Comparison of ENCODE assay signal across 9 cellular contexts in the genomic region with DNA sequence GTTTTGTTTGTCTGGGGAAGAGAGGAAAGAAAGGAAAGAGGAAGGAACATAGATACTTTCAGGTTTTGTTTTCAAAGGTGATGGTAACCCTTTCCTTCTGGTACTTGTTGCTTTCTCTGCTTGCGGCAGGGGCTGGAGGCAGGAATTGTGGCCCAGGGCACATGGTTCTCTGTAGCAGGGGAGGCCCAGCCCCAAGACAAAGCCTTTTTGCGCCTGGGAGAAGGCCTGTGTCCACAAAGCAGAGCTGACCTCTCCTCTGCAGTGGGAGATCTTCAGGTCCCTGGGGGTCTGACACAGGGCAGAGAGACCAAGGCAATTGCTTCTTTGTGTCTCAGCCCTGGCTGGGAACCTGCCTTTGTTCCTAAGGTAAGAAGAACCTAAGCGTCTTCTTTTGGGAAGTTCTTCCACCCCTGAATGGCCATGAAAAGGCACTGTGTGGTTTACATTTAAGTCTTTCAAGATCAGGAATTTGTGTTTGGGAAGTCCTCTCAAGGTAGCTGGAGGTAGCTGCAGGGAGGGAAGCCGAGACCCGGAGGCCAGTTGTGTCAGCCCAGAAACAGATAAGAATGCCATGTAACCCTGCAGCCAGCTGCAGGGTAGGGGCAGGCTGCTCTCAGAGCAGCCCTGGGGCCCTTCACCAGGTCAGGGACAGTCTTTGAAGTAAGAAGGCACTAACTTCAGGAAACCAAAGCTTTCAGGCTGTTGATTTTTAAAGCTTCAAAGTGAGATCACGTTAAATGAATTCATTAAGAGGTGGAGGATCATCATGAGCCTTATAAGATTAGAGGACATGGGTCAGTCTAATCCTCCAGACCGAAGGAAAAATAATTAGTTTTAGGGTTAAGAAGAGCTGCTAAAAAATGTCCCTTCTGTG.
DNase-seq lines count a peak whose midpoint lies in the region; ATAC-seq and TF ChIP-seq lines count a peak whose summit lies in the region.
"Had no signal": no experiment of that assay in that cellular context is flagged by ENCODE, and none has a peak within 500 bp of the region (broad histone marks: within the 10 kb centered on the region; RNA-seq: fewer than 3 reads in every experiment).

No MANE protein-coding gene starts in this region.

- intact Hi-C loops in heart right ventricle (cut with DNase I): no loop called here
- intact Hi-C loops in cardiac septum (cut with DNase I): no loop called here
- intact Hi-C loops in uterus (cut with DNase I; ENCODE audit: low total_unique reads): no loop called here

- no peak for TF ChIP-seq POLR2A in uterus (IDR thresholded peaks at IDR 0.05)

- H3K4me3 ChIP-seq in heart right ventricle (no peak overlapping the region), brain microvascular endothelial cell (ENCODE audit: low read depth, low read length) (no peak overlapping the region), muscle layer of colon (ENCODE audit: low read depth in 1 of 2, low read length in 2 of 2) (no peak overlapping the region), uterus (no peak overlapping the region)

- TF ChIP-seq CTCF in heart right ventricle (IDR thresholded peaks at IDR 0.05) (no peak), brain microvascular endothelial cell (IDR thresholded peaks at IDR 0.05; ENCODE audit: low read depth, low read length, missing control alignments) (no peak), uterus (IDR thresholded peaks at IDR 0.05) (no peak)

- no peaks in the 10 kb centered on the region for H3K9me3 ChIP-seq in heart right ventricle
- H3K9me3 ChIP-seq in muscle layer of colon (ENCODE audit: low read length): no peaks in the 10 kb centered on the region
- no peaks in the 10 kb centered on the region for H3K9me3 ChIP-seq in uterus

- H3K36me3 ChIP-seq in heart right ventricle: peaks cover 0 to 40% (median 2%) of the 10 kb centered on the region in 9 donors
- H3K36me3 ChIP-seq in brain microvascular endothelial cell (replicated peaks): peaks cover 6% of the 10 kb centered on the region
- H3K36me3 ChIP-seq in muscle layer of colon (ENCODE audit: insufficient read depth, low read length): peaks cover 23% of the 10 kb centered on the region
- no peaks in the 10 kb centered on the region for H3K36me3 ChIP-seq in uterus

- WGBS in heart right ventricle, 2 donors: 69 to 80% methylated on average over 7 of the region's 7 CpGs

- peak overlapping the region; percentile 84 to 98 (median 96) for H3K27ac ChIP-seq in heart right ventricle
- H3K27ac ChIP-seq in brain microvascular endothelial cell: peak overlapping the region; percentile 98
- peak overlapping the region; percentile 90 for H3K27ac ChIP-seq in muscle layer of colon (ENCODE audit: low read depth, low read length)
- H3K27ac ChIP-seq in uterus: peak overlapping the region; percentile 80 to 87

- DNase-seq in heart right ventricle (no peak), cardiac septum (ENCODE audit: low spot score) (no peak), brain microvascular endothelial cell (no peak), uterus (no peak), D341Med (ENCODE audit: low spot score) (no peak), NCI-H187 treated with DMSO at 0.1 percent for 48 hours (lab: John Stamatoyannopoulos, UW) (no peak), OCI-M1 (lab: John Stamatoyannopoulos, UW) (no peak)
- DNase-seq: immature natural killer cell had no signal

- ATAC-seq in heart right ventricle: no peak

- H3K9ac ChIP-seq in muscle layer of colon (ENCODE audit: low read length): no peak overlapping the region

- peaks cover 49 to 86% (median 72%) of the 10 kb centered on the region in 9 donors for H3K4me1 ChIP-seq in heart right ventricle
- peaks cover 85% of the 10 kb centered on the region for H3K4me1 ChIP-seq in muscle layer of colon (ENCODE audit: insufficient read depth, low read length)
- peaks cover 19 to 23% of the 10 kb centered on the region in 2 donors for H3K4me1 ChIP-seq in uterus

- in situ Hi-C loops in brain microvascular endothelial cell (cut with HindIII; ENCODE audit: low pct_ligation_motif_present, low sequenced_read_pairs): no loop called here

- H3K27me3 ChIP-seq in heart right ventricle (no peaks in the 10 kb centered on the region), brain microvascular endothelial cell (replicated peaks) (no peaks in the 10 kb centered on the region), muscle layer of colon (ENCODE audit: control insufficient read depth in 1 of 2, insufficient read depth in 2 of 2, low read length in 2 of 2) (no peaks in the 10 kb centered on the region), uterus (no peaks in the 10 kb centered on the region)
